Comparison of ENCODE assay signal across 1 cellular context in the genomic region with DNA sequence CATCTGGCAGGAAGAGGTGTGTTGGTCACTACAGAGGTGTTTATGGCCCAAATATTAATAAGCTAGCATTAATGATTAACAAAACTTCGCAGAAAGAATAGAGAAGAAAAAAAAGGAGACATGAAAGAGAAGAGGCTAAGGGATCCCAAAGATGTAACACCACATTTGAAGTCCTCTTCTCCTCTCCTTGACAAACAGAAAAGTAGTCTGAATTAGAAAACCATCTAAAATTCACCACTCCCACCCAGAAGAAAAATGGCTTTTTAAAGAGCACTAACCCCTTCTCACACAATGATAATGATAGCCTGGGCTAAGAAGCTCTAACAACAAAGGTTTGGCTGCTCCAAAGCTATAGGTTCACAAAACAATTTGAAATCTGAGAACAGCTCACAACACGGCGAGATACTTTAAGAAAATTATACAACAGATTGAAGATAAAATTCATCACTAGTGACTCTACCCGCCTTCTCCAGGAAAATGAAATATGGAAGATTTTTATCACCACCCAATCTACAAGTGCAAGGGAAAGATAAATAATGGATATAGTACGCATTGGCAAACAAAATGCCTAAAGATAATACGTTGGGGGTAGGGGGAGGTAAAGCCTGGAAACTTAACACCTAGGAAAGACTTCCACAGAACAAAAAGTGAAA.
TF ChIP-seq lines count a peak whose summit lies in the region.

No MANE protein-coding gene starts in this region.

TF ChIP-seq in IMR-90, 13 proteins besides CTCF, POLR2A, EP300 and RAD21 (continued from another document):
- TF ChIP-seq, protein P1, sequence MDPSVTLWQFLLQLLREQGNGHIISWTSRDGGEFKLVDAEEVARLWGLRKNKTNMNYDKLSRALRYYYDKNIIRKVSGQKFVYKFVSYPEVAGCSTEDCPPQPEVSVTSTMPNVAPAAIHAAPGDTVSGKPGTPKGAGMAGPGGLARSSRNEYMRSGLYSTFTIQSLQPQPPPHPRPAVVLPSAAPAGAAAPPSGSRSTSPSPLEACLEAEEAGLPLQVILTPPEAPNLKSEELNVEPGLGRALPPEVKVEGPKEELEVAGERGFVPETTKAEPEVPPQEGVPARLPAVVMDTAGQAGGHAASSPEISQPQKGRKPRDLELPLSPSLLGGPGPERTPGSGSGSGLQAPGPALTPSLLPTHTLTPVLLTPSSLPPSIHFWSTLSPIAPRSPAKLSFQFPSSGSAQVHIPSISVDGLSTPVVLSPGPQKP (IDR thresholded peaks at IDR 0.05; ENCODE audit: borderline replicate concordance, low read depth, low read length) = no peak
- TF ChIP-seq MXI1 (IDR thresholded peaks at IDR 0.05; ENCODE audit: borderline replicate concordance, low read depth, low read length) (no peak), MAZ (IDR thresholded peaks at IDR 0.05; ENCODE audit: borderline replicate concordance, low read depth, low read length) (no peak), MAFK (IDR thresholded peaks at IDR 0.05; ENCODE audit: low read depth, low read length) (no peak), RCOR1 (IDR thresholded peaks at IDR 0.05; ENCODE audit: insufficient replicate concordance, low read length) (no peak)
TF ChIP-seq in IMR-90: peak in this region for 0.
